Comparison of ENCODE assay signal across 1 cellular context in the genomic region with DNA sequence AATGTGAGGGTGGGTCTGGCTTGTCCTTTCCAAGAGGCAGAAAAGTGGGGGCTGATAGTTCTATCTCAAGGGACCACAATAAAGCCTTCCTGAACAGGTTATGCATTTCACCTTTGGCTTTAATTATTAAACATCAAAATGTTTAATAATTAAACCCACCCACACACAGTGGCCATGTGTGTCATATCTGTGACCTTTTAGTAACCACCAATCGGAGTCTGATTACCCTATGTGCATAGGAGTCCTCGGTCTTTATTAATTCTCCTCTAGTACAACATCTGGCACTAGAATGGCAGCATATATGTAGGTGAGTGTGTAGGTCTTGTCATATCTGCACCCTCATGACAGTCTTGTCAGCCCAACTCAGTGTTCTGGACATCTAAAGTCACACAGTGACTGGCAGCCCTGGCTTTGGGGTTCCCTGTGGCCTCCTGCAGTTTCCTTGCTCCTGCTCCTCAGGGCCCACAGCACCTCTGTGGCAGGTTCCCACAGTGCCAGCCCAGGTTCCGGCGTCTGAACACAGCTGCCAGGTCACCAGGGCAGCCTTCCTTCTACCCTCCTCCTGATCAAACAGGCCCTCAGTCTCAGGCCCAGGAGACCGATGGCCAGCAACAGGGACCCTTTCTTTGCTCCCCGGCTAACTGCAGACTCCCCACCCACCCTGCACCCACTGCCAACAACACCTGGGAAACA.
TF ChIP-seq lines count a peak whose summit lies in the region.

No MANE protein-coding gene starts in this region.

TF ChIP-seq in IMR-90, 13 proteins besides CTCF, POLR2A, EP300 and RAD21 (continued from another document):
- no peak for TF ChIP-seq NFE2L2 (IDR thresholded peaks at IDR 0.05; ENCODE audit: low read depth, low read length)
- TF ChIP-seq SMC3 (IDR thresholded peaks at IDR 0.05; ENCODE audit: low read depth, low read length): no peak
- TF ChIP-seq ELK1 (IDR thresholded peaks at IDR 0.05; ENCODE audit: borderline replicate concordance, low read depth, low read length): no peak
- TF ChIP-seq MAFK (IDR thresholded peaks at IDR 0.05; ENCODE audit: low read depth, low read length): no peak
- TF ChIP-seq MXI1 (IDR thresholded peaks at IDR 0.05; ENCODE audit: borderline replicate concordance, low read depth, low read length): no peak
- TF ChIP-seq CHD1 (IDR thresholded peaks at IDR 0.05; ENCODE audit: low read depth, low read length): no peak
- TF ChIP-seq FOS (IDR thresholded peaks at IDR 0.05; ENCODE audit: low read depth, low read length): no peak
- TF ChIP-seq CEBPB (IDR thresholded peaks at IDR 0.05; ENCODE audit: low read depth, low read length): no peak
- no peak for TF ChIP-seq MAZ (IDR thresholded peaks at IDR 0.05; ENCODE audit: borderline replicate concordance, low read depth, low read length)
- no peak for TF ChIP-seq RFX5 (IDR thresholded peaks at IDR 0.05; ENCODE audit: low read depth, low read length)
